Comparison of ENCODE assay signal across 8 cellular contexts in genomic region chr2:207723425-207723787, GRCh38. TPM values are rescaled to one million over a fixed set of nuclear protein-coding genes. Genes with fewer than 3 reads are reported as not detected.
A peak's percentile ranks its signal among the peaks of the same experiment; 100 is the strongest.
DNase-seq lines count a peak whose midpoint lies in the region; ATAC-seq and TF ChIP-seq lines count a peak whose summit lies in the region.
"Not testable (repeated sequence)": the region's sequence is repeated elsewhere in the genome, so short reads cannot be mapped to it uniquely, and the experiment has no call there.

No MANE protein-coding gene starts in this region.

- peak overlapping the region; percentile 65 for H3K27ac ChIP-seq in RWPE1
- H3K27ac ChIP-seq in left lung, stomach: not testable (repeated sequence)

- not testable (repeated sequence) for TF ChIP-seq RAD21 in Ishikawa (IDR thresholded peaks at IDR 0.05; ENCODE audit: low read depth)

- intact Hi-C loops in Calu3 (cut with micrococcal nuclease; ENCODE audit: unreplicated experiment): loop anchor here (5.0 kb wide), 1 partner anchor 41 kb away; no protein-coding TSS in a partner anchor
- intact Hi-C loops in activated CD8-positive, alpha-beta T cell treated with anti-CD3 and anti-CD28 coated beads for 36 hours (cut with micrococcal nuclease); left lung (cut with DNase I); stomach (cut with DNase I; ENCODE audit: low total_unique reads): not testable (repeated sequence)

- not testable (repeated sequence) for TF ChIP-seq CTCF in Calu3 (IDR thresholded peaks at IDR 0.05; ENCODE audit: unreplicated experiment); RWPE1 (conservative IDR thresholded peaks at IDR 0.05; ENCODE audit: low read depth); activated CD8-positive, alpha-beta T cell treated with anti-CD3 and anti-CD28 coated beads for 36 hours (IDR thresholded peaks at IDR 0.05); epithelial cell of esophagus (IDR thresholded peaks at IDR 0.05; ENCODE audit: insufficient read depth, low read depth, low read length, missing control alignments); left lung (IDR thresholded peaks at IDR 0.05); stomach (IDR thresholded peaks at IDR 0.05)

- H3K4me3 ChIP-seq in epithelial cell of esophagus (ENCODE audit: low read length); left lung; stomach: not testable (repeated sequence)

- H3K4me1 ChIP-seq in left lung: peaks cover 0 to 16% of the 10 kb centered on the region in 2 donors
- H3K4me1 ChIP-seq in stomach: peaks cover 0 to 51% (median 28%) of the 10 kb centered on the region in 4 donors

- H3K9me3 ChIP-seq in left lung, stomach: not testable (repeated sequence)

- peak overlapping the region; percentile 18 for H3K27ac Mint-ChIP-seq in Calu3 (ENCODE audit: unreplicated experiment)
- peak overlapping the region; percentile 67 for H3K27ac Mint-ChIP-seq in activated CD8-positive, alpha-beta T cell treated with anti-CD3 and anti-CD28 coated beads for 36 hours
- peak overlapping the region; percentile 32 for H3K27ac Mint-ChIP-seq in activated naive CD8-positive, alpha-beta T cell treated with anti-CD3 and anti-CD28 coated beads for 36 hours

- H3K36me3 Mint-ChIP-seq in Calu3 (ENCODE audit: insufficient read depth, unreplicated experiment); activated CD8-positive, alpha-beta T cell treated with anti-CD3 and anti-CD28 coated beads for 36 hours (ENCODE audit: low read depth); activated naive CD8-positive, alpha-beta T cell treated with anti-CD3 and anti-CD28 coated beads for 36 hours: not testable (repeated sequence)

- not testable (repeated sequence) for ATAC-seq in activated CD8-positive, alpha-beta T cell treated with anti-CD3 and anti-CD28 coated beads for 36 hours
- peak; percentile 68 for ATAC-seq in left lung

- BruUV-seq in Calu3 (replicated peaks; lab: Mats Ljungman, UMichigan): not testable (repeated sequence)

- WGBS in stomach, 5 donors: 52 to 62% (median 53%) methylated on average over 8 of the region's 8 CpGs

- not testable (repeated sequence) for H3K9me3 Mint-ChIP-seq in Calu3 (ENCODE audit: low read depth, unreplicated experiment); activated CD8-positive, alpha-beta T cell treated with anti-CD3 and anti-CD28 coated beads for 36 hours; activated naive CD8-positive, alpha-beta T cell treated with anti-CD3 and anti-CD28 coated beads for 36 hours

- not testable (repeated sequence) for H3K27me3 Mint-ChIP-seq in Calu3 (ENCODE audit: unreplicated experiment); activated CD8-positive, alpha-beta T cell treated with anti-CD3 and anti-CD28 coated beads for 36 hours; activated naive CD8-positive, alpha-beta T cell treated with anti-CD3 and anti-CD28 coated beads for 36 hours

- not testable (repeated sequence) for H3K36me3 ChIP-seq in left lung, stomach

- DNase-seq in Calu3 (peak; percentile 57), RWPE1 (ENCODE audit: low spot score) (peak; percentile 20), epithelial cell of esophagus (ENCODE audit: low read depth) (peak; percentile 34), left lung (peak in 1 of 2 donors; percentile 47), stomach (peak; percentile 39)
- DNase-seq in activated CD8-positive, alpha-beta T cell treated with anti-CD3 and anti-CD28 coated beads for 36 hours; activated naive CD8-positive, alpha-beta T cell treated with anti-CD3 and anti-CD28 coated beads for 36 hours: not testable (repeated sequence)

- TF ChIP-seq POLR2A in stomach (IDR thresholded peaks at IDR 0.05): not testable (repeated sequence)

- CTCF ChIA-PET in Calu3 (lab: Charles Lee): not testable (repeated sequence)
- CTCF ChIA-PET in RWPE1 (lab: Yijun Ruan, JAX): interaction anchor here (0.6 kb wide), 1 partner anchor 246 kb away, joined by 3 read pairs; no protein-coding TSS in a partner anchor
- CTCF ChIA-PET in activated CD8-positive, alpha-beta T cell treated with anti-CD3 and anti-CD28 coated beads for 36 hours (lab: Charles Lee): interaction anchor here (1.4 kb wide), 1 partner anchor 23 kb away, joined by 6 read pairs; no protein-coding TSS in a partner anchor

- H3K4me1 Mint-ChIP-seq in Calu3 (ENCODE audit: low read depth, unreplicated experiment): peaks cover 41% of the 10 kb centered on the region
- H3K4me1 Mint-ChIP-seq in activated CD8-positive, alpha-beta T cell treated with anti-CD3 and anti-CD28 coated beads for 36 hours (ENCODE audit: low read depth): peaks cover 48% of the 10 kb centered on the region
- H3K4me1 Mint-ChIP-seq in activated naive CD8-positive, alpha-beta T cell treated with anti-CD3 and anti-CD28 coated beads for 36 hours: peaks cover 28% of the 10 kb centered on the region

- H3K27me3 ChIP-seq in left lung, stomach: not testable (repeated sequence)

- H3K4me3 Mint-ChIP-seq in Calu3 (ENCODE audit: low read depth, unreplicated experiment); activated CD8-positive, alpha-beta T cell treated with anti-CD3 and anti-CD28 coated beads for 36 hours; activated naive CD8-positive, alpha-beta T cell treated with anti-CD3 and anti-CD28 coated beads for 36 hours: not testable (repeated sequence)

- not testable (repeated sequence) for TF ChIP-seq EP300 in Ishikawa (IDR thresholded peaks at IDR 0.05; ENCODE audit: borderline replicate concordance); stomach (IDR thresholded peaks at IDR 0.05)

- POLR2A ChIA-PET in RWPE1 (lab: Yijun Ruan, JAX; ENCODE audit: low non-redundant PET): interaction anchor here (0.5 to 0.6 kb wide), 2 partner anchors 14 to 97 kb away, joined by 3 to 4 read pairs; no protein-coding TSS in a partner anchor
- POLR2A ChIA-PET in activated CD8-positive, alpha-beta T cell treated with anti-CD3 and anti-CD28 coated beads for 36 hours (lab: Charles Lee): not testable (repeated sequence)

TF ChIP-seq in Ishikawa, 13 proteins besides CTCF, POLR2A, EP300 and RAD21:
- 0 out of 2 replicates have a peak, but pooled peaks have one; percentile 46 for TF ChIP-seq EGR1 (IDR thresholded peaks at IDR 0.05)

RNA-seq across cellular contexts. Expression of gene CCNYL1, which starts 12.0 kb away (rescaled TPM):
- total RNA-seq in Calu3 (2022) (13.7 and 16.3 TPM in 2 replicates), left lung (10 to 100 TPM; 20.6 to 33.2 TPM), stomach (10 to 100 TPM; 11.1 to 29.8 (median 16.1) TPM)
- 1 to 10 TPM; 3.8 to 4.3 TPM for total RNA-seq in activated CD8-positive, alpha-beta T cell treated with anti-CD3 and anti-CD28 coated beads for 36 hours
- 1 to 10 TPM; 5.8 to 6.0 TPM for total RNA-seq in activated naive CD8-positive, alpha-beta T cell treated with anti-CD3 and anti-CD28 coated beads for 36 hours
- polyA plus RNA-seq in stomach: 10 to 100 TPM in 2 of 3 donors, 1 to 10 TPM in 1; 4.2 to 11.3 (median 10.2) TPM

RNA-seq across cellular contexts. Expression of gene FZD5, which starts 46.3 kb away (rescaled TPM):
- total RNA-seq in Calu3 (2022): 20.4 and 22.2 TPM in 2 replicates
- 1 to 10 TPM; 1.7 TPM for total RNA-seq in activated CD8-positive, alpha-beta T cell treated with anti-CD3 and anti-CD28 coated beads for 36 hours
- 1 to 10 TPM; 1.5 to 1.6 TPM for total RNA-seq in activated naive CD8-positive, alpha-beta T cell treated with anti-CD3 and anti-CD28 coated beads for 36 hours
- 10 to 100 TPM; 31.9 to 33.8 TPM for total RNA-seq in left lung
- 10 to 100 TPM; 13.4 to 62.0 (median 30.7) TPM for total RNA-seq in stomach
- polyA plus RNA-seq in stomach: 1 to 10 TPM; 2.3 to 4.8 (median 2.7) TPM
